ENCODE assay signal across 9 cellular contexts in the genomic region with DNA sequence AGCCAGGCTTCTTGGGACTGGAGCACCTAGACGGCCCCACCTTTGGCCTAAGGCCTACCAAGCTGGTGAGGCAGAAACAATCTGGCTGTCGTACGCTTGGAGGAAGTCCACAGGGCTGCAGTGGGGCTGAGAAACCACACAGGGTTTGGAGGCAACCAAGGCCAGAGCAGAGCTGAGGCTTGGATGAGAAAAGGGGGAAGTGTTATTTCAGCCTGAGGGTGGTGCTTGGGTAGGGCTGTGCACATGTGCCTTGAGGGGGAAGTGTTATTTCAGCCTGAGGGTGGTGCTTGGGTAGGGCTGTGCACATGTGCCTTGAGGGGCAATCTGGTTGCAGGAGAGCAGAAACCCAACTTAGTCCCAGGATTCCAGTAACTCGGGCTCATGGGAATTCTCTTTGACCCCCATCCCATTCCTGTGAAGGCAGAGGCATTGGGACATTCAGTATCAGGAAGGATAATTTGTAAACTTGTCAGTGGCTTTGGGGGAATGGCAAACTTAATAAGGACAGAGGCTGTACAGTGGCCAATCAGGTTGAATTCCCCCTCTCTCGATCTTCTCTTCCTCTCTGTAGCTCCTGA. TPM values are rescaled to one million over a fixed set of nuclear protein-coding genes. Genes with fewer than 3 reads are reported as not detected.
DNase-seq lines count a peak whose midpoint lies in the region; ATAC-seq and TF ChIP-seq lines count a peak whose summit lies in the region.
"Had no signal": no experiment of that assay in that cellular context is flagged by ENCODE, and none has a peak within 500 bp of the region (broad histone marks: within the 10 kb centered on the region; RNA-seq: fewer than 3 reads in every experiment).

No MANE protein-coding gene starts in this region.

- peak; percentile 31 for DNase-seq in stimulated activated CD4-positive, alpha-beta T cell treated with anti-CD3 and anti-CD28 coated beads, Interleukin-1b, Interleukin-23, amount 100 ng/mL, for 48 hours
- DNase-seq in stimulated activated CD4-positive, alpha-beta T cell treated with anti-CD3 and anti-CD28 coated beads, Interleukin-12 subunit alpha, Interleukin-12 subunit beta, amount 100 ng/mL, for 4 hours = no peak
- peak; percentile 91 for DNase-seq in NOMO-1 treated with DMSO at 0.1 percent for 48 hours (lab: John Stamatoyannopoulos, UW; ENCODE audit: unreplicated experiment)
- DNase-seq in cerebellum (ENCODE audit: low spot score) = peak; percentile 60
- no peak for DNase-seq in natural killer cell
- DNase-seq in NCI-H1105 (lab: John Stamatoyannopoulos, UW) = no peak
- DNase-seq in tibial nerve (ENCODE audit: low spot score in 2 of 2) = no peak

- H3K4me3 ChIP-seq in tibial nerve = peak overlapping the region in 2 of 4 donors; percentile 57 to 66

- no peaks in the 10 kb centered on the region for H3K9me3 Mint-ChIP-seq in natural killer cell

- peak overlapping the region in 1 of 2 donors; percentile 16 for H3K27ac Mint-ChIP-seq in natural killer cell

- TF ChIP-seq POLR2A in tibial nerve (IDR thresholded peaks at IDR 0.05) = no peak

- H3K27ac ChIP-seq in tibial nerve = peak overlapping the region in 1 of 4 donors; percentile 29

- peaks cover 12 to 21% of the 10 kb centered on the region in 2 donors for H3K4me1 Mint-ChIP-seq in natural killer cell

- peaks cover 20 to 21% of the 10 kb centered on the region in 2 donors for H3K27me3 Mint-ChIP-seq in natural killer cell (ENCODE audit: low read depth in 2 of 2)

- no peaks in the 10 kb centered on the region for H3K36me3 ChIP-seq in tibial nerve

- TF ChIP-seq EP300 in tibial nerve (IDR thresholded peaks at IDR 0.05) = no peak

- H3K4me1 ChIP-seq in tibial nerve = peaks cover 0 to 22% (median 6%) of the 10 kb centered on the region in 4 donors

- H3K36me3 Mint-ChIP-seq in natural killer cell = no peaks in the 10 kb centered on the region

- peaks cover 0 to 63% of the 10 kb centered on the region in 2 donors for H3K27me3 ChIP-seq in tibial nerve

- no peaks in the 10 kb centered on the region for H3K9me3 ChIP-seq in tibial nerve

- TF ChIP-seq CTCF in natural killer cell (IDR thresholded peaks at IDR 0.05) (no peak), tibial nerve (IDR thresholded peaks at IDR 0.05) (no peak)

- intact Hi-C loops in natural killer cell (cut with micrococcal nuclease) = no loop called here

- ATAC-seq in HG02852 (IDR thresholded peaks at IDR 0.05; ENCODE audit: unreplicated experiment) (peak; percentile 49), natural killer cell (peak; percentile 36 to 62 (median 38))

- WGBS in tibial nerve, 2 donors = 43 to 52% methylated on average over 4 to 5 of the region's 5 CpGs

- peak overlapping the region; percentile 75 for H3K4me3 Mint-ChIP-seq in natural killer cell

RNA-seq across cellular contexts. Expression of a gene that starts 1.0 kb away (rescaled TPM):
- total RNA-seq in cerebellum (17.1 TPM), natural killer cell (10 to 100 TPM; 11.5 to 16.4 (median 13.8) TPM), tibial nerve (10 to 100 TPM in 1 of 4 donors, 1 to 10 TPM in 2, under 1 TPM in 1; 0.84 to 13.9 (median 4.4) TPM)

RNA-seq across cellular contexts. Expression of a gene that starts 8.1 kb away (rescaled TPM):
- 0.09 TPM for total RNA-seq in cerebellum
- total RNA-seq in natural killer cell = 1 to 10 TPM in 2 of 3 donors, under 1 TPM in 1; 0.28 to 2.6 (median 1.1) TPM
- not detected for total RNA-seq in tibial nerve
- total RNA-seq: dermis microvascular lymphatic vessel endothelial cell had no signal

RNA-seq across cellular contexts. Expression of a gene that starts 51.1 kb away (rescaled TPM):
- total RNA-seq in cerebellum (96.3 TPM), natural killer cell (100 to 1,000 TPM in 2 of 3 donors, 10 to 100 TPM in 1; 82.3 to 114 (median 112) TPM), tibial nerve (100 to 1,000 TPM; 194 to 245 (median 212) TPM)

RNA-seq across cellular contexts. Expression of a gene that starts 52.2 kb away (rescaled TPM):
- total RNA-seq in cerebellum (6.4 TPM), natural killer cell (1 to 10 TPM; 8.3 to 9.7 (median 9.1) TPM), tibial nerve (10 to 100 TPM; 14.4 to 31.5 (median 21.5) TPM)

Comparison
In these comparisons a context has a peak if more than half of its experiments do, and no peak if none do; other contexts are left out.
1. DNase-seq: peak in stimulated activated CD4-positive, alpha-beta T cell treated with anti-CD3 and anti-CD28 coated beads, Interleukin-1b, Interleukin-23, amount 100 ng/mL, for 48 hours (single experiment), NOMO-1 treated with DMSO at 0.1 percent for 48 hours (single experiment) and cerebellum (single experiment); none in stimulated activated CD4-positive, alpha-beta T cell treated with anti-CD3 and anti-CD28 coated beads, Interleukin-12 subunit alpha, Interleukin-12 subunit beta, amount 100 ng/mL, for 4 hours (single experiment), natural killer cell (single experiment), NCI-H1105 (single experiment) and tibial nerve (0 of 2).